In genomic region chr7:76359111-76359986, GRCh38 we compare ENCODE assay signal across 8 cellular contexts. TPM values are rescaled to one million over a fixed set of nuclear protein-coding genes. Genes with fewer than 3 reads are reported as not detected.
DNase-seq lines count a peak whose midpoint lies in the region; ATAC-seq lines count a peak whose summit lies in the region.

No MANE protein-coding gene starts in this region.

- H3K36me3 Mint-ChIP-seq in memory B cell: peaks cover 10% of the 10 kb centered on the region

- ATAC-seq in GM21367 (IDR thresholded peaks at IDR 0.05; ENCODE audit: unreplicated experiment): peak; percentile 83
- peak; percentile 87 for ATAC-seq in memory B cell (ENCODE audit: low read depth)

- H3K9me3 Mint-ChIP-seq in memory B cell: no peaks in the 10 kb centered on the region

- no peaks in the 10 kb centered on the region for H3K27me3 Mint-ChIP-seq in memory B cell

- H3K27ac ChIP-seq in effector memory CD4-positive, alpha-beta T cell (ENCODE audit: insufficient read depth, low read length, poor library complexity, severe bottlenecking): peak overlapping the region; percentile 94

- peak; percentile 98 for DNase-seq in COR-L47 (lab: John Stamatoyannopoulos, UW)
- peak; percentile 97 for DNase-seq in HT1080 (ENCODE audit: low read depth)
- peak; percentile 98 for DNase-seq in NK-92 treated with Interleukin-12 subunit alpha and Interleukin-12 subunit beta, amount 100 ng/mL, for 24 hours (lab: John Stamatoyannopoulos, UW)
- peak; percentile 92 to 93 for DNase-seq in activated CD8-positive, alpha-beta memory T cell treated with anti-CD3 and anti-CD28 coated beads for 4 hours (ENCODE audit: low read depth in 2 of 2)
- peak; percentile 88 to 93 (median 92) for DNase-seq in effector memory CD4-positive, alpha-beta T cell
- DNase-seq in memory B cell (ENCODE audit: low spot score in 2 of 2): peak in 1 of 2 donors; percentile 93
- DNase-seq in stimulated activated CD8-positive, alpha-beta memory T cell treated with anti-CD3 and anti-CD28 coated beads, Interleukin-12 subunit alpha, Interleukin-12 subunit beta, amount 100 ng/mL, for 1 hour (ENCODE audit: low read depth): peak; percentile 87

- peak overlapping the region; percentile 97 for H3K4me3 Mint-ChIP-seq in memory B cell

- H3K4me3 ChIP-seq in effector memory CD4-positive, alpha-beta T cell (ENCODE audit: insufficient read depth, low read depth, low read length, poor library complexity, severe bottlenecking): peak overlapping the region; percentile 100

- peaks cover 25% of the 10 kb centered on the region for H3K4me1 Mint-ChIP-seq in memory B cell

- H3K9me3 ChIP-seq in effector memory CD4-positive, alpha-beta T cell (ENCODE audit: control insufficient read depth, low read length): no peaks in the 10 kb centered on the region

- H3K36me3 ChIP-seq in effector memory CD4-positive, alpha-beta T cell (ENCODE audit: control insufficient read depth, insufficient read depth, low read length): no peaks in the 10 kb centered on the region

- H3K27ac Mint-ChIP-seq in memory B cell: peak overlapping the region; percentile 97

- H3K4me1 ChIP-seq in effector memory CD4-positive, alpha-beta T cell (ENCODE audit: control insufficient read depth, insufficient read depth, low read length, poor library complexity, severe bottlenecking): peaks cover 9% of the 10 kb centered on the region

- H3K27me3 ChIP-seq in effector memory CD4-positive, alpha-beta T cell (replicated peaks; ENCODE audit: control insufficient read depth, insufficient read depth, low read length, poor library complexity, severe bottlenecking): no peaks in the 10 kb centered on the region

RNA-seq across cellular contexts. Expression of gene YWHAG, which starts 0.6 kb away (rescaled TPM):
- total RNA-seq in HT1080 (2014; rRNA removed; shearing (Covaris generic)): 71.3 and 93.3 TPM in 2 replicates
- polyA plus RNA-seq in HT1080 (2015; cell fraction: cytosol; rRNA removed): 119 and 143 TPM in 2 replicates
- polyA plus RNA-seq in HT1080 (2015; cell fraction: nucleus; rRNA removed): 112 and 128 TPM in 2 replicates

RNA-seq across cellular contexts. Expression of gene SSC4D, which starts 50.1 kb away (rescaled TPM):
- 0.23 and 0.73 TPM in 2 replicates for total RNA-seq in HT1080 (2014; rRNA removed; shearing (Covaris generic))
- polyA plus RNA-seq in HT1080 (2015; cell fraction: cytosol; rRNA removed): 0.58 and 0.77 TPM in 2 replicates
- polyA plus RNA-seq in HT1080 (2015; cell fraction: nucleus; rRNA removed): 0.29 and 0.57 TPM in 2 replicates

RNA-seq across cellular contexts. Expression of gene HSPB1, which starts 56.9 kb away (rescaled TPM):
- total RNA-seq in HT1080 (2014; rRNA removed; shearing (Covaris generic)): 0.43 and 1.2 TPM in 2 replicates
- polyA plus RNA-seq in HT1080 (2015; cell fraction: cytosol; rRNA removed): 3.5 and 11.5 TPM in 2 replicates
- 1.4 and 3.0 TPM in 2 replicates for polyA plus RNA-seq in HT1080 (2015; cell fraction: nucleus; rRNA removed)
